In the genomic region with DNA sequence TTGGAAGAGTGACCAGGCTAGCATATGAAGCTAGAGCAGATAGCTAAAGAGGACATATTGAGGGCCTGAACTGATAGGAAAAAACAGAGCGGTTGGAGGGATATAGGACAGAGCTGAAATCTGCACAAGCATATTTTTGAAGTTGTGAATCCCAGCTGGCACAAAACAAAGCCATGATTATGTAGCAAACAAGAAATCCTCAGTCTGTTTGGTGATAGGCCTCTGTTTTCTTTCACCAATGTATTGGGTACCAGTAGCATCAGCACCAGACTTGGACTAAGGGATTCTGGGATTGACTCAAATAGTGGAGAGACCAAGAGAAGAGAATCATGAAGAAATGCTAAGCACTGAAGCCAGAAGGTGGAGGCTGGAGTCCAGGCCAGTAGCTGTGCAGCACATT, we compare ENCODE assay signal across 28 cellular contexts.
"Had no signal": no experiment of that assay in that cellular context is flagged by ENCODE, and none has a peak within 500 bp of the region (broad histone marks: within the 10 kb centered on the region; RNA-seq: fewer than 3 reads in every experiment).

No MANE protein-coding gene starts in this region.

- ATAC-seq: esophagus mucosa; gastrocnemius medialis; heart left ventricle; left colon; left ventricle myocardium superior; lower lobe of right lung; mucosa of descending colon; natural killer cell treated with Interleukin-12 subunit alpha and Interleukin-12 subunit beta and Interleukin-15 and Interleukin-18, amount 100 ng/mL, for 72 hours; pancreas; sciatic nerve; stimulated activated naive CD8-positive, alpha-beta T cell treated with anti-CD3 and anti-CD28 coated beads, Interleukin-15, Interleukin-2, amounts not matched to agents 100 U/mL and 50 U/mL, for 24 hours had no signal

- H3K4me1 ChIP-seq: gastrocnemius medialis, lower lobe of right lung, pancreas, thyroid gland had no signal

- DNase-seq: cerebellar nuclear complex; effector CD8-positive, alpha-beta T cell; endodermal cell; foreskin fibroblast; gastrocnemius medialis; heart left ventricle; left colon; left ventricle myocardium superior; lower lobe of right lung; mucosa of descending colon; naive B cell; pancreas; stimulated activated CD4-positive, alpha-beta T cell treated with anti-CD3 and anti-CD28 coated beads, Interleukin-12 subunit alpha, Interleukin-12 subunit beta, amount 100 ng/mL, for 4 hours; stimulated activated CD4-positive, alpha-beta T cell treated with anti-CD3 and anti-CD28 coated beads, Interleukin-1b, Interleukin-23, amount 100 ng/mL, for 48 hours; stimulated activated CD4-positive, alpha-beta T cell treated with anti-CD3 and anti-CD28 coated beads, Interleukin-4, amount 100 ng/mL, for 1 hour; stimulated activated naive CD8-positive, alpha-beta T cell treated with anti-CD3 and anti-CD28 coated beads, Interleukin-15, Interleukin-2, amounts not matched to agents 100 U/mL and 50 U/mL, for 24 hours; thyroid gland; trophoblast cell had no signal

- H3K27ac ChIP-seq: epithelial cell of prostate, gastrocnemius medialis, heart left ventricle, hepatocyte, lower lobe of right lung, neutrophil, pancreas, right atrium auricular region, suprapubic skin, thyroid gland, vagina had no signal

- H3K27me3 ChIP-seq: gastrocnemius medialis, heart left ventricle, hepatocyte, neutrophil, pancreas, right atrium auricular region, suprapubic skin, thyroid gland, vagina had no signal

- H3K9me3 ChIP-seq: gastrocnemius medialis, heart left ventricle, lower lobe of right lung, mucosa of descending colon, neutrophil, pancreas, right atrium auricular region, suprapubic skin, thyroid gland, vagina had no signal

- H3K36me3 ChIP-seq: gastrocnemius medialis, heart left ventricle, lower lobe of right lung, neutrophil, pancreas, right atrium auricular region, suprapubic skin, thyroid gland, vagina had no signal

- H3K4me3 ChIP-seq: gastrocnemius medialis, heart left ventricle, hepatocyte, lower lobe of right lung, mucosa of descending colon, pancreas, right atrium auricular region, smooth muscle cell, suprapubic skin, thyroid gland, vagina had no signal
